ENCODE assay signal across 17 cellular contexts in the genomic region with DNA sequence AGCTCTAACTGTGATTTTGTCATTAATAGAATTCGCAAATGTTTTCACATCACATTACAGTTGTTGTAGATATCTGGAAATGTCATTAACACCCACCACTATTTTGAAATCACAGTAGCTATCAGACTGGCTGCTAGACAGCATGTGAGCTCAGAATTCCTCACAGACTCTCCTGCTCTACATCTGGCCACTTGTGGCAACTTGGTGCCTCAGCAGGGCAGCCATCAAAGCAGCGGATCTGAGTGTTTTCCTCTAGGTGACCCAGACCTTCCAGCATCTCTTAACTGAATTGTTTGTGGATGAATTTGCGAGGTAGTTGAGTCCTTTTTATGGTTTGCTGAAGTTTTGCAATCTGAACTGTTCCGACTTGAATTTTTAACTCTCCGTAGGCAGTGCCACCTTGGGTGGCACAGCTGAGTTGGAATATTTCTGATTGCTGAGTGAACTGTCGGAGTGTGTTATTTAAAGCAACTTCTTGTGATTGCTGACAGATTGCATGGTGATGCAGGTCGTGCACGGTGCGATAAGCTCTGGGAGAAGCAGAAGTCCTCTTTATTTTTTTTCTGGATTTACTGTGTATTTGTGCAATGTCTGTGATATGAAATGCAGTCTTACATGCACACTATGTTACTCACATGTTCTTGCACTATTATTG.
A peak's percentile ranks its signal among the peaks of the same experiment; 100 is the strongest.
DNase-seq lines count a peak whose midpoint lies in the region; FAIRE-seq and TF ChIP-seq lines count a peak whose summit lies in the region.
"Had no signal": no experiment of that assay in that cellular context is flagged by ENCODE, and none has a peak within 500 bp of the region (broad histone marks: within the 10 kb centered on the region; RNA-seq: fewer than 3 reads in every experiment).

No MANE protein-coding gene starts in this region.

- 90 to 100% methylated on average over 2 to 9 of the region's 9 CpGs for WGBS in endodermal cell (ENCODE audit: insufficient coverage in 1 of 2, insufficient read length in 1 of 2), 2 experiments

- no peaks in the 10 kb centered on the region for H3K36me3 ChIP-seq in cardiac muscle cell
- no peaks in the 10 kb centered on the region for H3K36me3 ChIP-seq in endodermal cell (ENCODE audit: control insufficient read depth, insufficient read depth, low read length)
- H3K36me3 ChIP-seq: BLaER1 had no signal

- H3K27ac ChIP-seq in cardiac muscle cell, result peak overlapping the region; percentile 11
- no peak overlapping the region for H3K27ac ChIP-seq in endodermal cell (ENCODE audit: low read depth, low read length)
- H3K27ac ChIP-seq: BLaER1 had no signal

- H3K4me3 ChIP-seq in cardiac muscle cell (no peak overlapping the region), endodermal cell (ENCODE audit: low read length) (no peak overlapping the region)
- H3K4me3 ChIP-seq: BLaER1 had no signal

- no peak for FAIRE-seq in RCC 7860 (lab: Jason Lieb, UNC)
- FAIRE-seq: GM12892 had no signal

- H3K4me3 Mint-ChIP-seq in endodermal cell (no peak overlapping the region), glutamatergic neuron (ENCODE audit: unreplicated experiment) (no peak overlapping the region)
- H3K4me3 Mint-ChIP-seq: CD8-positive, alpha-beta memory T cell; H9 had no signal

- H3K4me1 ChIP-seq in cardiac muscle cell (ENCODE audit: low read depth) (peaks cover 10% of the 10 kb centered on the region), endodermal cell (ENCODE audit: control insufficient read depth, insufficient read depth, low read length) (no peaks in the 10 kb centered on the region)
- H3K4me1 ChIP-seq: BLaER1, Caco-2 had no signal

- TF ChIP-seq CTCF in cardiac muscle cell (IDR thresholded peaks at IDR 0.05; ENCODE audit: low read depth, low read length) (no peak), endodermal cell (conservative IDR thresholded peaks at IDR 0.05) (no peak), glutamatergic neuron (IDR thresholded peaks at IDR 0.05; ENCODE audit: partially characterized antibody, unreplicated experiment) (no peak)

- H3K4me1 Mint-ChIP-seq in endodermal cell (no peaks in the 10 kb centered on the region), glutamatergic neuron (ENCODE audit: low read depth, unreplicated experiment) (no peaks in the 10 kb centered on the region)
- H3K4me1 Mint-ChIP-seq: CD8-positive, alpha-beta memory T cell had no signal

- H3K27me3 Mint-ChIP-seq in endodermal cell (ENCODE audit: insufficient read depth) (peaks cover 4% of the 10 kb centered on the region), glutamatergic neuron (ENCODE audit: unreplicated experiment) (no peaks in the 10 kb centered on the region)
- H3K27me3 Mint-ChIP-seq: CD8-positive, alpha-beta memory T cell had no signal

- peaks cover 9% of the 10 kb centered on the region for H3K9me3 Mint-ChIP-seq in endodermal cell
- H3K9me3 Mint-ChIP-seq in glutamatergic neuron (ENCODE audit: unreplicated experiment), result peaks cover 4% of the 10 kb centered on the region

- H3K36me3 Mint-ChIP-seq in endodermal cell (ENCODE audit: low read depth) (no peaks in the 10 kb centered on the region), glutamatergic neuron (ENCODE audit: unreplicated experiment) (no peaks in the 10 kb centered on the region)

- H3K9me3 ChIP-seq in cardiac muscle cell (ENCODE audit: low read depth) (no peaks in the 10 kb centered on the region), endodermal cell (ENCODE audit: control insufficient read depth, low read length) (no peaks in the 10 kb centered on the region)
- H3K9me3 ChIP-seq: BLaER1, Caco-2 had no signal

- intact Hi-C loops in cardiac septum (cut with DNase I), result no loop called here

- DNase-seq in cardiac muscle cell (ENCODE audit: low read depth in 1 of 2, low spot score in 1 of 2) (peak in 1 of 2 donors; percentile 53), cardiac septum (ENCODE audit: low spot score) (no peak), endodermal cell (peak; percentile 54), iPS-NIHi7 (ENCODE audit: extremely low spot score) (peak; percentile 27), glutamatergic neuron (no peak), SHP77 (lab: John Stamatoyannopoulos, UW) (no peak), RCC 7860 (ENCODE audit: low spot score) (no peak)
- DNase-seq: 8988T; AML-193; Caco-2; CD8-positive, alpha-beta memory T cell; DND-41; GDM1; GOT3; H9 had no signal

- H3K9ac ChIP-seq in endodermal cell (ENCODE audit: extremely low read depth, low read length, poor library complexity, severe bottlenecking), result no peak overlapping the region
- H3K9ac ChIP-seq: BLaER1 had no signal

- H3K27ac Mint-ChIP-seq in endodermal cell (no peak overlapping the region), glutamatergic neuron (ENCODE audit: unreplicated experiment) (no peak overlapping the region)
- H3K27ac Mint-ChIP-seq: CD8-positive, alpha-beta memory T cell; H9 had no signal

- no peaks in the 10 kb centered on the region for H3K27me3 ChIP-seq in cardiac muscle cell
- no peaks in the 10 kb centered on the region for H3K27me3 ChIP-seq in endodermal cell (ENCODE audit: control insufficient read depth, insufficient read depth, low read length, poor library complexity, severe bottlenecking)
- H3K27me3 ChIP-seq: BLaER1 had no signal

Comparison
In these comparisons a context has a peak if more than half of its experiments do, and no peak if none do; other contexts are left out.
1. DNase-seq: peak in endodermal cell (single experiment) and iPS-NIHi7 (single experiment); none in cardiac septum (single experiment), glutamatergic neuron (single experiment), SHP77 (0 of 2) and RCC 7860 (single experiment).